ENCODE assay signal across 11 cellular contexts in genomic region chr19:11268783-11269267, GRCh38. TPM values are rescaled to one million over a fixed set of nuclear protein-coding genes. Genes with fewer than 3 reads are reported as not detected.
DNase-seq lines count a peak whose midpoint lies in the region; ATAC-seq and TF ChIP-seq lines count a peak whose summit lies in the region.
"Had no signal": no experiment of that assay in that cellular context is flagged by ENCODE, and none has a peak within 500 bp of the region (broad histone marks: within the 10 kb centered on the region; RNA-seq: fewer than 3 reads in every experiment).

No MANE protein-coding gene starts in this region.

- H3K27me3 Mint-ChIP-seq in neural progenitor cell (ENCODE audit: insufficient read depth, low read depth): peaks cover 19% of the 10 kb centered on the region
- peaks cover 83% of the 10 kb centered on the region for H3K27me3 Mint-ChIP-seq in activated naive CD8-positive, alpha-beta T cell treated with anti-CD3 and anti-CD28 coated beads for 36 hours

- H3K4me2 ChIP-seq in BLaER1 treated with 17β-estradiol and CSF1 and Interleukin-3, amounts not matched to agents 10 nM and 100 nM: peak overlapping the region; percentile 2 to 38 (median 23); a peak in 14 of 22 replicates
- peak overlapping the region; percentile 64 for H3K4me2 ChIP-seq in fibroblast of lung (ENCODE audit: extremely low read depth, insufficient read depth, low read length)
- no peak overlapping the region for H3K4me2 ChIP-seq in neural progenitor cell

- no peak overlapping the region for H3K27ac ChIP-seq in BLaER1 treated with 17β-estradiol and CSF1 and Interleukin-3, amounts not matched to agents 10 nM and 100 nM
- peak overlapping the region; percentile 50 for H3K27ac ChIP-seq in fibroblast of lung (ENCODE audit: insufficient read depth, low read length)
- H3K27ac ChIP-seq in neural progenitor cell: no peak overlapping the region

- H3K79me2 ChIP-seq in fibroblast of lung (ENCODE audit: control insufficient read depth, insufficient read depth, low read length): no peaks in the 10 kb centered on the region
- no peaks in the 10 kb centered on the region for H3K79me2 ChIP-seq in neural progenitor cell (ENCODE audit: low read depth)

- peaks cover 6 to 24% (median 9%) of the 10 kb centered on the region in 10 experiments; a peak in 14 of 20 replicates for H3K4me1 ChIP-seq in BLaER1 treated with 17β-estradiol and CSF1 and Interleukin-3, amounts not matched to agents 10 nM and 100 nM
- H3K4me1 ChIP-seq in fibroblast of lung (ENCODE audit: control insufficient read depth, extremely low read depth, insufficient read depth, low read length): peaks cover 12% of the 10 kb centered on the region
- no peaks in the 10 kb centered on the region for H3K4me1 ChIP-seq in neural progenitor cell

- H3K36me3 Mint-ChIP-seq in neural progenitor cell: no peaks in the 10 kb centered on the region
- no peaks in the 10 kb centered on the region for H3K36me3 Mint-ChIP-seq in activated naive CD8-positive, alpha-beta T cell treated with anti-CD3 and anti-CD28 coated beads for 36 hours
- H3K36me3 Mint-ChIP-seq: CD4-positive, CD25-positive, alpha-beta regulatory T cell had no signal

- peak; percentile 77 to 81 for DNase-seq in SHP77 (lab: John Stamatoyannopoulos, UW)
- DNase-seq in fibroblast of lung (ENCODE audit: low read depth in 2 of 2): peak; percentile 79 to 81
- no peak for DNase-seq in neural progenitor cell (ENCODE audit: low spot score)
- no peak for DNase-seq in GM19240 (ENCODE audit: insufficient read length, low spot score)
- no peak for DNase-seq in activated CD4-positive, alpha-beta T cell treated with anti-CD3 and anti-CD28 coated beads for 4 hours
- no peak for DNase-seq in activated naive CD8-positive, alpha-beta T cell treated with anti-CD3 and anti-CD28 coated beads for 36 hours
- DNase-seq: activated effector memory CD4-positive, alpha-beta T cell treated with anti-CD3 and anti-CD28 coated beads, Interleukin-2, amount 50 U/mL, for 16 hours; CD4-positive, CD25-positive, alpha-beta regulatory T cell had no signal

- no peak overlapping the region for H3K4me3 ChIP-seq in BLaER1 treated with 17β-estradiol and CSF1 and Interleukin-3, amounts not matched to agents 10 nM and 100 nM
- H3K4me3 ChIP-seq in fibroblast of lung (replicated peaks in 1 of 4; ENCODE audit: control extremely low read depth in 1 of 4, insufficient read depth in 1 of 4, low read depth in 3 of 4, low read length in 4 of 4): no peak overlapping the region
- no peak overlapping the region for H3K4me3 ChIP-seq in neural progenitor cell

- no peak overlapping the region; a peak in 1 of 22 replicates for H3K9ac ChIP-seq in BLaER1 treated with 17β-estradiol and CSF1 and Interleukin-3, amounts not matched to agents 10 nM and 100 nM
- H3K9ac ChIP-seq in fibroblast of lung (ENCODE audit: insufficient read depth, low read length): no peak overlapping the region
- H3K9ac ChIP-seq in neural progenitor cell: no peak overlapping the region

- no peak for ATAC-seq in HG03159 (IDR thresholded peaks at IDR 0.05; ENCODE audit: unreplicated experiment)

- H3K4me1 Mint-ChIP-seq in neural progenitor cell: peaks cover 10% of the 10 kb centered on the region
- H3K4me1 Mint-ChIP-seq in activated naive CD8-positive, alpha-beta T cell treated with anti-CD3 and anti-CD28 coated beads for 36 hours: no peaks in the 10 kb centered on the region

- H2AFZ ChIP-seq in fibroblast of lung (ENCODE audit: low read length): no peak overlapping the region
- no peak overlapping the region for H2AFZ ChIP-seq in neural progenitor cell (replicated peaks)

- H3F3A ChIP-seq in neural progenitor cell (ENCODE audit: low read depth): peaks cover 3% of the 10 kb centered on the region

- H3K27me3 ChIP-seq in BLaER1 treated with 17β-estradiol and CSF1 and Interleukin-3, amounts not matched to agents 10 nM and 100 nM: peaks cover 52 to 97% (median 83%) of the 10 kb centered on the region in 11 experiments
- H3K27me3 ChIP-seq in fibroblast of lung (ENCODE audit: control insufficient read depth, insufficient read depth, low read length) (no peaks in the 10 kb centered on the region), neural progenitor cell (no peaks in the 10 kb centered on the region)

- TF ChIP-seq CTCF in fibroblast of lung (conservative IDR thresholded peaks at IDR 0.05 in 1 of 2, IDR thresholded peaks at IDR 0.05 in 1 of 2; ENCODE audit: low read depth in 1 of 2, low read length in 2 of 2) (no peak), neural progenitor cell (IDR thresholded peaks at IDR 0.05) (no peak)

- peaks cover 0 to 42% (median 0%) of the 10 kb centered on the region in 11 experiments; a peak in 12 of 22 replicates for H4K20me1 ChIP-seq in BLaER1 treated with 17β-estradiol and CSF1 and Interleukin-3, amounts not matched to agents 10 nM and 100 nM
- no peaks in the 10 kb centered on the region for H4K20me1 ChIP-seq in fibroblast of lung (ENCODE audit: control insufficient read depth, extremely low read depth, insufficient read depth, low read length)
- no peaks in the 10 kb centered on the region for H4K20me1 ChIP-seq in neural progenitor cell (ENCODE audit: low read depth)

- peak overlapping the region; percentile 93 for H3K27ac Mint-ChIP-seq in neural progenitor cell
- no peak overlapping the region for H3K27ac Mint-ChIP-seq in activated naive CD8-positive, alpha-beta T cell treated with anti-CD3 and anti-CD28 coated beads for 36 hours

- peaks cover 0 to 1% (median under 1%) of the 10 kb centered on the region in 11 experiments; a peak in 2 of 22 replicates for H3K9me3 ChIP-seq in BLaER1 treated with 17β-estradiol and CSF1 and Interleukin-3, amounts not matched to agents 10 nM and 100 nM (replicated peaks in 1 of 11)
- H3K9me3 ChIP-seq in fibroblast of lung (ENCODE audit: control insufficient read depth, insufficient read depth, low read depth, low read length) (no peaks in the 10 kb centered on the region), neural progenitor cell (ENCODE audit: low read depth) (no peaks in the 10 kb centered on the region)

- H3K4me3 Mint-ChIP-seq in neural progenitor cell: peak overlapping the region; percentile 48
- H3K4me3 Mint-ChIP-seq in activated naive CD8-positive, alpha-beta T cell treated with anti-CD3 and anti-CD28 coated beads for 36 hours: no peak overlapping the region
- H3K4me3 Mint-ChIP-seq: CD4-positive, CD25-positive, alpha-beta regulatory T cell had no signal

- no peaks in the 10 kb centered on the region for H3K9me3 Mint-ChIP-seq in neural progenitor cell
- no peaks in the 10 kb centered on the region for H3K9me3 Mint-ChIP-seq in activated naive CD8-positive, alpha-beta T cell treated with anti-CD3 and anti-CD28 coated beads for 36 hours

- H3K36me3 ChIP-seq in BLaER1 treated with 17β-estradiol and CSF1 and Interleukin-3, amounts not matched to agents 10 nM and 100 nM: no peaks in the 10 kb centered on the region
- H3K36me3 ChIP-seq in fibroblast of lung (ENCODE audit: control insufficient read depth, insufficient read depth, low read length) (no peaks in the 10 kb centered on the region), neural progenitor cell (no peaks in the 10 kb centered on the region)

RNA-seq across cellular contexts. Expression of gene DOCK6, which starts 6.5 kb away (rescaled TPM):
- total RNA-seq in fibroblast of lung (10.5 and 17.7 TPM in 2 replicates), neural progenitor cell (ENCODE audit: low replicate concordance) (10.0 and 27.5 TPM in 2 replicates)
- polyA plus RNA-seq in fibroblast of lung: 6.9 and 10.0 TPM in 2 replicates
- 17.6 and 27.7 TPM in 2 replicates for polyA plus RNA-seq in fibroblast of lung (2012)
- polyA minus RNA-seq in fibroblast of lung (ENCODE audit: low replicate concordance): 30.9 and 34.4 TPM in 2 replicates
- 1 to 10 TPM; 3.3 to 4.8 TPM for total RNA-seq in activated naive CD8-positive, alpha-beta T cell treated with anti-CD3 and anti-CD28 coated beads for 36 hours

RNA-seq across cellular contexts. Expression of gene TSPAN16, which starts 27.1 kb away (rescaled TPM):
- total RNA-seq in fibroblast of lung (not detected in 2 replicates), neural progenitor cell (ENCODE audit: low replicate concordance) (not detected in 2 replicates)
- polyA plus RNA-seq in fibroblast of lung: not detected in 2 replicates
- not detected in 2 replicates for polyA plus RNA-seq in fibroblast of lung (2012)
- not detected in 2 replicates for polyA minus RNA-seq in fibroblast of lung (ENCODE audit: low replicate concordance)
- not detected for total RNA-seq in activated naive CD8-positive, alpha-beta T cell treated with anti-CD3 and anti-CD28 coated beads for 36 hours
- total RNA-seq: CD4-positive, CD25-positive, alpha-beta regulatory T cell; mononuclear cell had no signal
- polyA plus RNA-seq: CD4-positive, CD25-positive, alpha-beta regulatory T cell had no signal

RNA-seq across cellular contexts. Expression of gene ANGPTL8, which starts 29.4 kb away (rescaled TPM):
- total RNA-seq in fibroblast of lung (not detected in 2 replicates), neural progenitor cell (ENCODE audit: low replicate concordance) (not detected in 2 replicates)
- polyA plus RNA-seq in fibroblast of lung: not detected in 2 replicates
- polyA plus RNA-seq in fibroblast of lung (2012): not detected in 2 replicates
- not detected in 2 replicates for polyA minus RNA-seq in fibroblast of lung (ENCODE audit: low replicate concordance)
- total RNA-seq in activated naive CD8-positive, alpha-beta T cell treated with anti-CD3 and anti-CD28 coated beads for 36 hours: not detected
- total RNA-seq: CD4-positive, CD25-positive, alpha-beta regulatory T cell; mononuclear cell had no signal
- polyA plus RNA-seq: CD4-positive, CD25-positive, alpha-beta regulatory T cell had no signal

Comparison
In these comparisons a context has a peak if more than half of its experiments do, and no peak if none do; other contexts are left out.
1. DNase-seq: peak in SHP77 (2 of 2) and fibroblast of lung (2 of 2); none in neural progenitor cell (single experiment), GM19240 (single experiment), activated CD4-positive, alpha-beta T cell treated with anti-CD3 and anti-CD28 coated beads for 4 hours (0 of 2) and activated naive CD8-positive, alpha-beta T cell treated with anti-CD3 and anti-CD28 coated beads for 36 hours (single experiment).